In genomic region chr2:143300531-143300930, GRCh38 we compare ENCODE assay signal across 33 cellular contexts.
DNase-seq lines count a peak whose midpoint lies in the region; ATAC-seq, FAIRE-seq and TF ChIP-seq lines count a peak whose summit lies in the region.
"Had no signal": no experiment of that assay in that cellular context is flagged by ENCODE, and none has a peak within 500 bp of the region (broad histone marks: within the 10 kb centered on the region; RNA-seq: fewer than 3 reads in every experiment).

No MANE protein-coding gene starts in this region.

- H3K36me3 ChIP-seq in astrocyte (ENCODE audit: insufficient read depth, low read length) = no peaks in the 10 kb centered on the region
- H3K36me3 ChIP-seq: esophagus muscularis mucosa, pancreas, SJSA1, upper lobe of right lung had no signal

- no peaks in the 10 kb centered on the region for H3K27me3 ChIP-seq in astrocyte (ENCODE audit: insufficient read depth, low read length)
- H3K27me3 ChIP-seq: esophagus muscularis mucosa, pancreas, SJSA1, upper lobe of right lung had no signal

- H3K4me3 ChIP-seq in astrocyte (ENCODE audit: insufficient read depth, low read depth, low read length) = no peak overlapping the region
- H3K4me3 ChIP-seq: esophagus muscularis mucosa, pancreas, SJSA1, upper lobe of right lung had no signal

- H3K4me2 ChIP-seq in astrocyte (ENCODE audit: low read length) = no peak overlapping the region

- no peak overlapping the region for H2AFZ ChIP-seq in astrocyte (ENCODE audit: low read depth, low read length)

- H4K20me1 ChIP-seq in astrocyte (ENCODE audit: insufficient read depth, low read length) = no peaks in the 10 kb centered on the region

- POLR2A ChIA-PET in activated CD8-positive, alpha-beta T cell treated with anti-CD3 and anti-CD28 coated beads for 36 hours (lab: Charles Lee) = no interaction called here

- H3K9me3 ChIP-seq in astrocyte (ENCODE audit: insufficient read depth, low read depth, low read length) = no peaks in the 10 kb centered on the region
- H3K9me3 ChIP-seq: esophagus muscularis mucosa, pancreas, SJSA1, upper lobe of right lung had no signal

- no peak overlapping the region for H3K9ac ChIP-seq in astrocyte (ENCODE audit: low read length)

- peaks cover 32% of the 10 kb centered on the region for H3K36me3 Mint-ChIP-seq in activated CD4-positive, alpha-beta T cell treated with anti-CD3 and anti-CD28 coated beads, Interleukin-2, amount 10 ng/mL, durations not matched to agents 24 days and 14 days (ENCODE audit: low read depth)
- no peaks in the 10 kb centered on the region for H3K36me3 Mint-ChIP-seq in astrocyte (ENCODE audit: low read depth, unreplicated experiment)
- peaks cover 8% of the 10 kb centered on the region for H3K36me3 Mint-ChIP-seq in activated CD8-positive, alpha-beta T cell treated with anti-CD3 and anti-CD28 coated beads for 36 hours (ENCODE audit: low read depth)

- no peak overlapping the region for H3K27ac Mint-ChIP-seq in activated CD4-positive, alpha-beta T cell treated with anti-CD3 and anti-CD28 coated beads, Interleukin-2, amount 10 ng/mL, durations not matched to agents 24 days and 14 days
- H3K27ac Mint-ChIP-seq in astrocyte (ENCODE audit: unreplicated experiment) = no peak overlapping the region
- no peak overlapping the region for H3K27ac Mint-ChIP-seq in activated CD8-positive, alpha-beta T cell treated with anti-CD3 and anti-CD28 coated beads for 36 hours
- H3K27ac Mint-ChIP-seq: activated T-cell treated with anti-CD3 and anti-CD28 coated beads, Interleukin-2, amount 50 U/mL, for 24 hours; nephron; stimulated activated naive B cell treated with anti-CD40 and anti-IgM and Interleukin-4, amounts not matched to agents 10 μg/mL and 1 μg/mL and 100 μg/mL, for 72 hours had no signal

- CTCF ChIA-PET in activated CD8-positive, alpha-beta T cell treated with anti-CD3 and anti-CD28 coated beads for 36 hours (lab: Charles Lee) = interaction anchor here (1.0 to 2.0 kb wide), 3 partner anchors 16 to 266 kb away, joined by 3 to 8 read pairs (median 3); no protein-coding TSS in a partner anchor

- no peak for FAIRE-seq in astrocyte (lab: Jason Lieb, UNC)
- FAIRE-seq: D721Med, H54, HTR-8/SVneo, pancreas had no signal

- no peak overlapping the region for H3K27ac ChIP-seq in astrocyte (ENCODE audit: low read depth, low read length)
- H3K27ac ChIP-seq: esophagus muscularis mucosa, pancreas, SJSA1, upper lobe of right lung had no signal

- peaks cover 11% of the 10 kb centered on the region for H3K9me3 Mint-ChIP-seq in activated CD4-positive, alpha-beta T cell treated with anti-CD3 and anti-CD28 coated beads, Interleukin-2, amount 10 ng/mL, durations not matched to agents 24 days and 14 days
- no peaks in the 10 kb centered on the region for H3K9me3 Mint-ChIP-seq in astrocyte (ENCODE audit: unreplicated experiment)
- H3K9me3 Mint-ChIP-seq in activated CD8-positive, alpha-beta T cell treated with anti-CD3 and anti-CD28 coated beads for 36 hours = peaks cover 1% of the 10 kb centered on the region
- H3K9me3 Mint-ChIP-seq: immature natural killer cell; nephron; stimulated activated naive B cell treated with anti-CD40 and anti-IgM and Interleukin-4, amounts not matched to agents 10 μg/mL and 1 μg/mL and 100 μg/mL, for 72 hours had no signal

- H3K27me3 Mint-ChIP-seq in activated CD4-positive, alpha-beta T cell treated with anti-CD3 and anti-CD28 coated beads, Interleukin-2, amount 10 ng/mL, durations not matched to agents 24 days and 14 days = no peaks in the 10 kb centered on the region
- no peaks in the 10 kb centered on the region for H3K27me3 Mint-ChIP-seq in astrocyte (ENCODE audit: low read depth, unreplicated experiment)
- H3K27me3 Mint-ChIP-seq in activated CD8-positive, alpha-beta T cell treated with anti-CD3 and anti-CD28 coated beads for 36 hours = no peaks in the 10 kb centered on the region
- H3K27me3 Mint-ChIP-seq: activated T-cell treated with anti-CD3 and anti-CD28 coated beads, Interleukin-2, amount 50 U/mL, for 24 hours; CD4-positive, CD25-positive, alpha-beta regulatory T cell; stimulated activated naive B cell treated with anti-CD40 and anti-IgM and Interleukin-4, amounts not matched to agents 10 μg/mL and 1 μg/mL and 100 μg/mL, for 72 hours had no signal

- ATAC-seq in GM21447 (IDR thresholded peaks at IDR 0.05; ENCODE audit: unreplicated experiment) = no peak
- no peak for ATAC-seq in activated CD8-positive, alpha-beta T cell treated with anti-CD3 and anti-CD28 coated beads for 36 hours
- ATAC-seq: left colon; pancreas; stimulated activated naive B cell treated with anti-CD40 and anti-IgM and Interleukin-4, amounts not matched to agents 10 μg/mL and 1 μg/mL and 100 μg/mL, for 72 hours; upper lobe of right lung had no signal

- intact Hi-C loops in activated CD4-positive, alpha-beta T cell treated with anti-CD3 and anti-CD28 coated beads, Interleukin-2, amount 10 ng/mL, durations not matched to agents 24 days and 14 days (cut with micrococcal nuclease) = no loop called here
- intact Hi-C loops in activated CD8-positive, alpha-beta T cell treated with anti-CD3 and anti-CD28 coated beads for 36 hours (cut with micrococcal nuclease) = no loop called here

- peak; percentile 37 for DNase-seq in activated CD4-positive, alpha-beta T cell treated with anti-CD3 and anti-CD28 coated beads, Interleukin-2, amount 10 ng/mL, durations not matched to agents 24 days and 14 days
- no peak for DNase-seq in activated CD4-positive, alpha-beta T cell treated with anti-CD3 and anti-CD28 coated beads for 48 hours
- DNase-seq in astrocyte (ENCODE audit: low read depth) (peak; percentile 10), hepatic stellate cell (ENCODE audit: low spot score) (peak; percentile 0), NCI-H774 (lab: John Stamatoyannopoulos, UW) (no peak)
- no peak for DNase-seq in activated CD8-positive, alpha-beta T cell treated with anti-CD3 and anti-CD28 coated beads for 36 hours
- DNase-seq in central memory CD4-positive, alpha-beta T cell = no peak
- DNase-seq: 8988T; activated CD4-positive, alpha-beta T cell treated with anti-CD3 and anti-CD28 coated beads for 4 hours; activated gamma-delta T cell; activated T-cell treated with anti-CD3 and anti-CD28 coated beads, Interleukin-2, amount 50 U/mL, for 24 hours; CD4-positive, CD25-positive, alpha-beta regulatory T cell; DND-41; hypothalamus; immature natural killer cell; KG1; left colon; MM.1S; NCI-H1436 treated with DMSO at 0.1 percent for 48 hours; NCI-H2107; NCI-H446 treated with DMSO at 0.1 percent for 48 hours; NCI-H82; pancreas; stimulated activated naive B cell treated with anti-CD40 and anti-IgM and Interleukin-4, amounts not matched to agents 10 μg/mL and 1 μg/mL and 100 μg/mL, for 72 hours; T-helper 9 cell; upper lobe of right lung had no signal

- no peaks in the 10 kb centered on the region for H3K79me2 ChIP-seq in astrocyte (ENCODE audit: insufficient read depth, low read length)

- no peaks in the 10 kb centered on the region for H3K4me1 ChIP-seq in astrocyte (ENCODE audit: insufficient read depth, low read length)
- H3K4me1 ChIP-seq: esophagus muscularis mucosa, pancreas, SJSA1, upper lobe of right lung had no signal

- no peak overlapping the region for H3K4me3 Mint-ChIP-seq in activated CD4-positive, alpha-beta T cell treated with anti-CD3 and anti-CD28 coated beads, Interleukin-2, amount 10 ng/mL, durations not matched to agents 24 days and 14 days
- no peak overlapping the region for H3K4me3 Mint-ChIP-seq in astrocyte (ENCODE audit: unreplicated experiment)
- H3K4me3 Mint-ChIP-seq in activated CD8-positive, alpha-beta T cell treated with anti-CD3 and anti-CD28 coated beads for 36 hours = no peak overlapping the region
- H3K4me3 Mint-ChIP-seq: activated T-cell treated with anti-CD3 and anti-CD28 coated beads, Interleukin-2, amount 50 U/mL, for 24 hours; CD4-positive, CD25-positive, alpha-beta regulatory T cell; immature natural killer cell; nephron; stimulated activated naive B cell treated with anti-CD40 and anti-IgM and Interleukin-4, amounts not matched to agents 10 μg/mL and 1 μg/mL and 100 μg/mL, for 72 hours had no signal

- TF ChIP-seq CTCF in astrocyte (IDR thresholded peaks at IDR 0.05; ENCODE audit: insufficient read depth, low read depth, low read length) = no peak
- no peak for TF ChIP-seq CTCF in activated CD8-positive, alpha-beta T cell treated with anti-CD3 and anti-CD28 coated beads for 36 hours (IDR thresholded peaks at IDR 0.05)

- H3K4me1 Mint-ChIP-seq in activated CD4-positive, alpha-beta T cell treated with anti-CD3 and anti-CD28 coated beads, Interleukin-2, amount 10 ng/mL, durations not matched to agents 24 days and 14 days = peaks cover 5% of the 10 kb centered on the region
- peaks cover 4% of the 10 kb centered on the region for H3K4me1 Mint-ChIP-seq in astrocyte (ENCODE audit: low read depth, unreplicated experiment)
- H3K4me1 Mint-ChIP-seq in activated CD8-positive, alpha-beta T cell treated with anti-CD3 and anti-CD28 coated beads for 36 hours (ENCODE audit: low read depth) = peaks cover 15% of the 10 kb centered on the region
- H3K4me1 Mint-ChIP-seq: nephron had no signal

Comparison
In these comparisons a context has a peak if more than half of its experiments do, and no peak if none do; other contexts are left out.
1. DNase-seq: peak in activated CD4-positive, alpha-beta T cell treated with anti-CD3 and anti-CD28 coated beads, Interleukin-2, amount 10 ng/mL, durations not matched to agents 24 days and 14 days (single experiment), astrocyte (single experiment) and hepatic stellate cell (single experiment); none in activated CD4-positive, alpha-beta T cell treated with anti-CD3 and anti-CD28 coated beads for 48 hours (single experiment), NCI-H774 (single experiment), activated CD8-positive, alpha-beta T cell treated with anti-CD3 and anti-CD28 coated beads for 36 hours (single experiment) and central memory CD4-positive, alpha-beta T cell (single experiment).